In genomic region chr3:101954361-101954760, GRCh38 we compare ENCODE assay signal across 40 cellular contexts.
"Had no signal": no experiment of that assay in that cellular context is flagged by ENCODE, and none has a peak within 500 bp of the region (broad histone marks: within the 10 kb centered on the region; RNA-seq: fewer than 3 reads in every experiment).

No MANE protein-coding gene starts in this region.

- H3K36me3 ChIP-seq: breast epithelium, Peyer's patch, SJSA1 had no signal

- DNase-seq: activated B cell treated with CpG ODN at 0.5 μM for 24 hours; activated CD4-positive, alpha-beta memory T cell treated with anti-CD3 and anti-CD28 coated beads, Interleukin-2, amount 10 ng/mL, durations not matched to agents 7 days and 5 days; activated CD4-positive, alpha-beta T cell treated with anti-CD3 and anti-CD28 coated beads for 1 hour; activated CD4-positive, alpha-beta T cell treated with anti-CD3 and anti-CD28 coated beads for 48 hours; activated CD8-positive, alpha-beta memory T cell treated with anti-CD3 and anti-CD28 coated beads for 24 hours; activated CD8-positive, alpha-beta memory T cell treated with anti-CD3 and anti-CD28 coated beads, Interleukin-2, amount 10 ng/mL, durations not matched to agents 7 days and 5 days; activated CD8-positive, alpha-beta memory T cell treated with anti-CD3 and anti-CD28 coated beads, Interleukin-2, amount 50 U/mL, for 48 hours; activated gamma-delta T cell; activated naive CD4-positive, alpha-beta T cell treated with Interleukin-2 at 50 U/mL for 16 hours; activated naive CD8-positive, alpha-beta T cell treated with anti-CD3 and anti-CD28 coated beads, Interleukin-2, amount 10 ng/mL, durations not matched to agents 7 days and 5 days; activated T-cell treated with anti-CD3 and anti-CD28 coated beads, Interleukin-2, amount 50 U/mL, for 1 hour; amygdala; body of pancreas; cerebellar nuclear complex; MM.1S; MV-4-11; NCI-H1092; NCI-H146; NCI-H187; NCI-H2029 treated with DMSO at 0.1 percent for 48 hours; NCI-H2107; NCI-H2171; NCI-H510A; NCI-H526; NCI-H748 treated with DMSO at 0.1 percent for 48 hours; NK-92 treated with Interleukin-12 subunit alpha and Interleukin-12 subunit beta, amount 100 ng/mL, for 24 hours; PC-3; Peyer's patch; RPMI8226; SHP77 treated with DMSO at 0.1 percent for 48 hours; SK-N-SH; T-cell; T-helper 2 cell; T-helper 9 cell had no signal

- H3K27ac Mint-ChIP-seq: activated B cell treated with CpG ODN at 0.5 μM for 24 hours; activated CD4-positive, alpha-beta memory T cell treated with anti-CD3 and anti-CD28 coated beads, Interleukin-2, amount 10 ng/mL, durations not matched to agents 7 days and 5 days; activated CD8-positive, alpha-beta memory T cell treated with anti-CD3 and anti-CD28 coated beads, Interleukin-2, amount 10 ng/mL, durations not matched to agents 7 days and 5 days; activated naive CD4-positive, alpha-beta T cell treated with anti-CD3 and anti-CD28 coated beads, Interleukin-2, amount 50 U/mL, for 24 hours; activated naive CD8-positive, alpha-beta T cell treated with anti-CD3 and anti-CD28 coated beads, Interleukin-2, amount 10 ng/mL, durations not matched to agents 7 days and 5 days; activated T-helper 2 cell treated with anti-CD3 and anti-CD28 coated beads, Interferon-gamma antibody, Interleukin-2, Interleukin-4, amounts not matched to agents 10 μg/mL and 5 μg/mL and 100 μg/mL, durations not matched to agents 14 hours and 24 hours and 36 hours; T-cell had no signal

- H3K27me3 Mint-ChIP-seq: activated B cell treated with CpG ODN at 0.5 μM for 24 hours; activated naive CD4-positive, alpha-beta T cell treated with anti-CD3 and anti-CD28 coated beads, Interleukin-2, amount 50 U/mL, for 24 hours; activated naive CD8-positive, alpha-beta T cell treated with anti-CD3 and anti-CD28 coated beads, Interleukin-2, amount 10 ng/mL, durations not matched to agents 7 days and 5 days; T-cell had no signal

- H3K4me3 ChIP-seq: body of pancreas, breast epithelium, Peyer's patch, SJSA1 had no signal

- H3K9ac ChIP-seq: KMS-11, SK-N-SH had no signal

- H3K4me2 ChIP-seq: KMS-11, SK-N-SH had no signal

- H3K27me3 ChIP-seq: body of pancreas, breast epithelium, Peyer's patch, SJSA1 had no signal

- H3K36me3 Mint-ChIP-seq: activated naive CD4-positive, alpha-beta T cell treated with anti-CD3 and anti-CD28 coated beads, Interleukin-2, amount 50 U/mL, for 24 hours; T-cell had no signal

- H3K4me3 Mint-ChIP-seq: activated B cell treated with CpG ODN at 0.5 μM for 24 hours; activated CD4-positive, alpha-beta memory T cell treated with anti-CD3 and anti-CD28 coated beads, Interleukin-2, amount 10 ng/mL, durations not matched to agents 7 days and 5 days; activated CD8-positive, alpha-beta memory T cell treated with anti-CD3 and anti-CD28 coated beads, Interleukin-2, amount 10 ng/mL, durations not matched to agents 7 days and 5 days; activated naive CD4-positive, alpha-beta T cell treated with anti-CD3 and anti-CD28 coated beads, Interleukin-2, amount 50 U/mL, for 24 hours; activated naive CD8-positive, alpha-beta T cell treated with anti-CD3 and anti-CD28 coated beads, Interleukin-2, amount 10 ng/mL, durations not matched to agents 7 days and 5 days; T-cell had no signal

- H3K27ac ChIP-seq: body of pancreas, breast epithelium, KMS-11, Peyer's patch, SJSA1, VCaP had no signal

- H3K4me1 ChIP-seq: body of pancreas, breast epithelium, Peyer's patch had no signal

- H3K9me3 Mint-ChIP-seq: activated B cell treated with CpG ODN at 0.5 μM for 24 hours; activated CD4-positive, alpha-beta memory T cell treated with anti-CD3 and anti-CD28 coated beads, Interleukin-2, amount 10 ng/mL, durations not matched to agents 7 days and 5 days; activated naive CD4-positive, alpha-beta T cell treated with anti-CD3 and anti-CD28 coated beads, Interleukin-2, amount 50 U/mL, for 24 hours; T-cell had no signal

- H3K9me3 ChIP-seq: body of pancreas, breast epithelium, Peyer's patch, SJSA1, SK-N-SH had no signal
